Comparison of ENCODE assay signal across 11 cellular contexts in genomic region chr20:37989601-37990001, GRCh38. TPM values are rescaled to one million over a fixed set of nuclear protein-coding genes. Genes with fewer than 3 reads are reported as not detected.
A peak's percentile ranks its signal among the peaks of the same experiment; 100 is the strongest.
DNase-seq lines count a peak whose midpoint lies in the region; ATAC-seq and TF ChIP-seq lines count a peak whose summit lies in the region.
"Had no signal": no experiment of that assay in that cellular context is flagged by ENCODE, and none has a peak within 500 bp of the region (broad histone marks: within the 10 kb centered on the region; RNA-seq: fewer than 3 reads in every experiment).

No MANE protein-coding gene starts in this region.

- peaks cover 24% of the 10 kb centered on the region for H3K36me3 Mint-ChIP-seq in activated CD8-positive, alpha-beta memory T cell treated with anti-CD3 and anti-CD28 coated beads, Interleukin-2, amount 10 ng/mL, durations not matched to agents 7 days and 5 days
- peaks cover 27% of the 10 kb centered on the region for H3K36me3 Mint-ChIP-seq in activated naive CD8-positive, alpha-beta T cell treated with anti-CD3 and anti-CD28 coated beads, Interleukin-2, amount 10 ng/mL, durations not matched to agents 7 days and 5 days

- H3K9me3 ChIP-seq in left ventricle myocardium inferior (replicated peaks), result no peaks in the 10 kb centered on the region
- H3K9me3 ChIP-seq: sigmoid colon had no signal

- no peak overlapping the region for H3K4me3 Mint-ChIP-seq in activated CD8-positive, alpha-beta memory T cell treated with anti-CD3 and anti-CD28 coated beads, Interleukin-2, amount 10 ng/mL, durations not matched to agents 7 days and 5 days
- peak overlapping the region; percentile 41 for H3K4me3 Mint-ChIP-seq in activated naive CD8-positive, alpha-beta T cell treated with anti-CD3 and anti-CD28 coated beads, Interleukin-2, amount 10 ng/mL, durations not matched to agents 7 days and 5 days
- H3K4me3 Mint-ChIP-seq: B cell had no signal

- no peak for DNase-seq in activated CD8-positive, alpha-beta memory T cell treated with anti-CD3 and anti-CD28 coated beads, Interleukin-2, amount 10 ng/mL, durations not matched to agents 7 days and 5 days
- DNase-seq in activated CD8-positive, alpha-beta memory T cell treated with anti-CD3 and anti-CD28 coated beads, Interleukin-2, amount 50 U/mL, for 4 hours, result no peak
- no peak for DNase-seq in activated naive CD8-positive, alpha-beta T cell treated with anti-CD3 and anti-CD28 coated beads, Interleukin-2, amount 10 ng/mL, durations not matched to agents 7 days and 5 days
- peak; percentile 38 for DNase-seq in left ventricle myocardium inferior
- DNase-seq in AG08396 (ENCODE audit: low spot score), result no peak
- no peak for DNase-seq in NCI-H1694 (lab: John Stamatoyannopoulos, UW)
- DNase-seq: sigmoid colon, SW 1271 had no signal

- H3K9me3 Mint-ChIP-seq in activated CD8-positive, alpha-beta memory T cell treated with anti-CD3 and anti-CD28 coated beads, Interleukin-2, amount 10 ng/mL, durations not matched to agents 7 days and 5 days (ENCODE audit: low read depth), result no peaks in the 10 kb centered on the region
- no peaks in the 10 kb centered on the region for H3K9me3 Mint-ChIP-seq in activated naive CD8-positive, alpha-beta T cell treated with anti-CD3 and anti-CD28 coated beads, Interleukin-2, amount 10 ng/mL, durations not matched to agents 7 days and 5 days

- H3K27me3 ChIP-seq in left ventricle myocardium inferior (ENCODE audit: low read depth), result no peaks in the 10 kb centered on the region
- H3K27me3 ChIP-seq: sigmoid colon had no signal

- peak overlapping the region; percentile 91 for H3K27ac ChIP-seq in left ventricle myocardium inferior (replicated peaks)
- H3K27ac ChIP-seq in temporal lobe (ENCODE audit: low read depth, low read length), result peak overlapping the region; percentile 56

- peak overlapping the region; percentile 87 for H3K27ac Mint-ChIP-seq in activated CD8-positive, alpha-beta memory T cell treated with anti-CD3 and anti-CD28 coated beads, Interleukin-2, amount 10 ng/mL, durations not matched to agents 7 days and 5 days
- peak overlapping the region; percentile 68 for H3K27ac Mint-ChIP-seq in activated naive CD8-positive, alpha-beta T cell treated with anti-CD3 and anti-CD28 coated beads, Interleukin-2, amount 10 ng/mL, durations not matched to agents 7 days and 5 days
- H3K27ac Mint-ChIP-seq: B cell had no signal

- no peaks in the 10 kb centered on the region for H3K27me3 Mint-ChIP-seq in activated CD8-positive, alpha-beta memory T cell treated with anti-CD3 and anti-CD28 coated beads, Interleukin-2, amount 10 ng/mL, durations not matched to agents 7 days and 5 days
- H3K27me3 Mint-ChIP-seq in activated naive CD8-positive, alpha-beta T cell treated with anti-CD3 and anti-CD28 coated beads, Interleukin-2, amount 10 ng/mL, durations not matched to agents 7 days and 5 days, result no peaks in the 10 kb centered on the region
- H3K27me3 Mint-ChIP-seq: B cell had no signal

- no peak for TF ChIP-seq CTCF in left ventricle myocardium inferior (IDR thresholded peaks at IDR 0.05; ENCODE audit: borderline replicate concordance)

- POLR2A ChIA-PET in activated naive CD8-positive, alpha-beta T cell treated with anti-CD3 and anti-CD28 coated beads, Interleukin-2, amount 10 ng/mL, durations not matched to agents 7 days and 5 days (lab: Charles Lee), result interaction anchor here (1.0 kb wide), 1 partner anchor 44 kb away, joined by 3 read pairs; the partner anchor contains the start of genes RPRD1B and TTI1

- intact Hi-C loops in left ventricle myocardium inferior (cut with micrococcal nuclease), result loop anchor here (10.0 kb wide), 1 partner anchor 425 kb away; no protein-coding TSS in a partner anchor

- ATAC-seq in activated CD8-positive, alpha-beta memory T cell treated with anti-CD3 and anti-CD28 coated beads, Interleukin-2, amount 10 ng/mL, durations not matched to agents 7 days and 5 days, result no peak
- ATAC-seq in activated naive CD8-positive, alpha-beta T cell treated with anti-CD3 and anti-CD28 coated beads, Interleukin-2, amount 10 ng/mL, durations not matched to agents 7 days and 5 days (ENCODE audit: low read depth), result no peak
- no peak for ATAC-seq in HG02938 (IDR thresholded peaks at IDR 0.05; ENCODE audit: unreplicated experiment)

- peaks cover 100% of the 10 kb centered on the region for H3K4me1 ChIP-seq in left ventricle myocardium inferior

- H3K4me1 Mint-ChIP-seq in activated CD8-positive, alpha-beta memory T cell treated with anti-CD3 and anti-CD28 coated beads, Interleukin-2, amount 10 ng/mL, durations not matched to agents 7 days and 5 days, result peaks cover 37% of the 10 kb centered on the region
- peaks cover 28% of the 10 kb centered on the region for H3K4me1 Mint-ChIP-seq in activated naive CD8-positive, alpha-beta T cell treated with anti-CD3 and anti-CD28 coated beads, Interleukin-2, amount 10 ng/mL, durations not matched to agents 7 days and 5 days

- peaks cover 16% of the 10 kb centered on the region for H3K36me3 ChIP-seq in left ventricle myocardium inferior

- CTCF ChIA-PET in activated CD8-positive, alpha-beta memory T cell treated with anti-CD3 and anti-CD28 coated beads, Interleukin-2, amount 10 ng/mL, durations not matched to agents 7 days and 5 days (lab: Charles Lee), result interaction anchor here (0.6 kb wide), 1 partner anchor 65 kb away, joined by 3 read pairs; no protein-coding TSS in a partner anchor

- H3K4me3 ChIP-seq in left ventricle myocardium inferior, result no peak overlapping the region
- H3K4me3 ChIP-seq: sigmoid colon had no signal

RNA-seq across cellular contexts. Expression of gene TTI1, which starts 43.7 kb away (rescaled TPM):
- total RNA-seq in activated CD8-positive, alpha-beta memory T cell treated with anti-CD3 and anti-CD28 coated beads, Interleukin-2, amount 10 ng/mL, durations not matched to agents 7 days and 5 days, result 10 to 100 TPM; 34.7 to 35.0 TPM
- 10 to 100 TPM; 28.2 TPM for total RNA-seq in activated naive CD8-positive, alpha-beta T cell treated with anti-CD3 and anti-CD28 coated beads, Interleukin-2, amount 10 ng/mL, durations not matched to agents 7 days and 5 days
- 12.1 TPM for total RNA-seq in left ventricle myocardium inferior
- 24.8 TPM for total RNA-seq in temporal lobe

RNA-seq across cellular contexts. Expression of gene RPRD1B, which starts 43.9 kb away (rescaled TPM):
- total RNA-seq in activated CD8-positive, alpha-beta memory T cell treated with anti-CD3 and anti-CD28 coated beads, Interleukin-2, amount 10 ng/mL, durations not matched to agents 7 days and 5 days, result 10 to 100 TPM; 34.1 to 37.4 TPM
- 10 to 100 TPM; 39.2 to 41.0 TPM for total RNA-seq in activated naive CD8-positive, alpha-beta T cell treated with anti-CD3 and anti-CD28 coated beads, Interleukin-2, amount 10 ng/mL, durations not matched to agents 7 days and 5 days
- total RNA-seq in left ventricle myocardium inferior (58.9 TPM), temporal lobe (25.8 TPM)
